In the genomic region with DNA sequence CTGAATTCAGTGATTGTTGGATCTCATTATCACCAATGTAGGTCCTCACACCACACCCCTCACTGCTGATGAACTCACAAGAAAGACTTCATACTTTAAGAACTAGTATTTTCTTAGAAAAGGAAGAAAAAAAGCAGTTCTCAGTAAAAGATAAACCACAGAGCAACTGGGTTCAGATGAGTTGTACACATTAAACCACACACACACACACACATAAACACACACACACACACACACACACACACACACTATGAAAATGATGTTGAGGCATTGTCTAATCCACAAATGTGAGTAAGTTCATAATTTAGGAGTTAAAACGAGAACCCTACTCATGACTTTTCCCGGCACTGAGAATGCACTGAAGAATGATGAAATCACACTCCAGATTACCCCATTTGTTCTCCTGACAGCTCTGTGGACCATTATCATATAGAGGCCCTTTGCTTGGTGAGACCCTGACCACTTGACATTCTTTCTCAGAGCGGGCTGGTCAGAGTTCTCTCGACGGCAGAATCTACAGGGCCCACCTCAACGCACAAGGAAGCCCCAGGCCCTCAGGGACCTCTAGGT, we compare ENCODE assay signal across 1 cellular context.
A peak's percentile ranks its signal among the peaks of the same experiment; 100 is the strongest.
TF ChIP-seq lines count a peak whose summit lies in the region.

No MANE protein-coding gene starts in this region.

TF ChIP-seq in HEK293, 187 proteins besides CTCF, POLR2A, EP300 and RAD21 (continued from another document):
- TF ChIP-seq, protein P1, sequence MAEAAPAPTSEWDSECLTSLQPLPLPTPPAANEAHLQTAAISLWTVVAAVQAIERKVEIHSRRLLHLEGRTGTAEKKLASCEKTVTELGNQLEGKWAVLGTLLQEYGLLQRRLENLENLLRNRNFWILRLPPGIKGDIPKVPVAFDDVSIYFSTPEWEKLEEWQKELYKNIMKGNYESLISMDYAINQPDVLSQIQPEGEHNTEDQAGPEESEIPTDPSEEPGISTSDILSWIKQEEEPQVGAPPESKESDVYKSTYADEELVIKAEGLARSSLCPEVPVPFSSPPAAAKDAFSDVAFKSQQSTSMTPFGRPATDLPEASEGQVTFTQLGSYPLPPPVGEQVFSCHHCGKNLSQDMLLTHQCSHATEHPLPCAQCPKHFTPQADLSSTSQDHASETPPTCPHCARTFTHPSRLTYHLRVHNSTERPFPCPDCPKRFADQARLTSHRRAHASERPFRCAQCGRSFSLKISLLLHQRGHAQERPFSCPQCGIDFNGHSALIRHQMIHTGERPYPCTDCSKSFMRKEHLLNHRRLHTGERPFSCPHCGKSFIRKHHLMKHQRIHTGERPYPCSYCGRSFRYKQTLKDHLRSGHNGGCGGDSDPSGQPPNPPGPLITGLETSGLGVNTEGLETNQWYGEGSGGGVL (tag by site-specific recombination; IDR thresholded peaks at IDR 0.05), result peak; percentile 73
- peak; percentile 94 for TF ChIP-seq ZNF776 (tag by site-specific recombination; IDR thresholded peaks at IDR 0.05; ENCODE audit: borderline replicate concordance)
- no peak for TF ChIP-seq RBAK (tag by site-specific recombination; IDR thresholded peaks at IDR 0.05)
- TF ChIP-seq, protein P2, sequence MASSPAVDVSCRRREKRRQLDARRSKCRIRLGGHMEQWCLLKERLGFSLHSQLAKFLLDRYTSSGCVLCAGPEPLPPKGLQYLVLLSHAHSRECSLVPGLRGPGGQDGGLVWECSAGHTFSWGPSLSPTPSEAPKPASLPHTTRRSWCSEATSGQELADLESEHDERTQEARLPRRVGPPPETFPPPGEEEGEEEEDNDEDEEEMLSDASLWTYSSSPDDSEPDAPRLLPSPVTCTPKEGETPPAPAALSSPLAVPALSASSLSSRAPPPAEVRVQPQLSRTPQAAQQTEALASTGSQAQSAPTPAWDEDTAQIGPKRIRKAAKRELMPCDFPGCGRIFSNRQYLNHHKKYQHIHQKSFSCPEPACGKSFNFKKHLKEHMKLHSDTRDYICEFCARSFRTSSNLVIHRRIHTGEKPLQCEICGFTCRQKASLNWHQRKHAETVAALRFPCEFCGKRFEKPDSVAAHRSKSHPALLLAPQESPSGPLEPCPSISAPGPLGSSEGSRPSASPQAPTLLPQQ (tag by site-specific recombination; IDR thresholded peaks at IDR 0.05), result peak; percentile 59; the same call in 1 of the 2 replicates
- no peak for TF ChIP-seq ZNF76 (tag by site-specific recombination; IDR thresholded peaks at IDR 0.05; ENCODE audit: borderline replicate concordance, low read depth)
- TF ChIP-seq, protein P3, sequence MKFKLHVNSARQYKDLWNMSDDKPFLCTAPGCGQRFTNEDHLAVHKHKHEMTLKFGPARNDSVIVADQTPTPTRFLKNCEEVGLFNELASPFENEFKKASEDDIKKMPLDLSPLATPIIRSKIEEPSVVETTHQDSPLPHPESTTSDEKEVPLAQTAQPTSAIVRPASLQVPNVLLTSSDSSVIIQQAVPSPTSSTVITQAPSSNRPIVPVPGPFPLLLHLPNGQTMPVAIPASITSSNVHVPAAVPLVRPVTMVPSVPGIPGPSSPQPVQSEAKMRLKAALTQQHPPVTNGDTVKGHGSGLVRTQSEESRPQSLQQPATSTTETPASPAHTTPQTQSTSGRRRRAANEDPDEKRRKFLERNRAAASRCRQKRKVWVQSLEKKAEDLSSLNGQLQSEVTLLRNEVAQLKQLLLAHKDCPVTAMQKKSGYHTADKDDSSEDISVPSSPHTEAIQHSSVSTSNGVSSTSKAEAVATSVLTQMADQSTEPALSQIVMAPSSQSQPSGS (tag by site-specific recombination; IDR thresholded peaks at IDR 0.05; ENCODE audit: low read depth), result peak; percentile 22; the same call in 1 of the 2 replicates
- TF ChIP-seq ZNF2 (tag by site-specific recombination; IDR thresholded peaks at IDR 0.05), result no peak
- TF ChIP-seq, protein P4, sequence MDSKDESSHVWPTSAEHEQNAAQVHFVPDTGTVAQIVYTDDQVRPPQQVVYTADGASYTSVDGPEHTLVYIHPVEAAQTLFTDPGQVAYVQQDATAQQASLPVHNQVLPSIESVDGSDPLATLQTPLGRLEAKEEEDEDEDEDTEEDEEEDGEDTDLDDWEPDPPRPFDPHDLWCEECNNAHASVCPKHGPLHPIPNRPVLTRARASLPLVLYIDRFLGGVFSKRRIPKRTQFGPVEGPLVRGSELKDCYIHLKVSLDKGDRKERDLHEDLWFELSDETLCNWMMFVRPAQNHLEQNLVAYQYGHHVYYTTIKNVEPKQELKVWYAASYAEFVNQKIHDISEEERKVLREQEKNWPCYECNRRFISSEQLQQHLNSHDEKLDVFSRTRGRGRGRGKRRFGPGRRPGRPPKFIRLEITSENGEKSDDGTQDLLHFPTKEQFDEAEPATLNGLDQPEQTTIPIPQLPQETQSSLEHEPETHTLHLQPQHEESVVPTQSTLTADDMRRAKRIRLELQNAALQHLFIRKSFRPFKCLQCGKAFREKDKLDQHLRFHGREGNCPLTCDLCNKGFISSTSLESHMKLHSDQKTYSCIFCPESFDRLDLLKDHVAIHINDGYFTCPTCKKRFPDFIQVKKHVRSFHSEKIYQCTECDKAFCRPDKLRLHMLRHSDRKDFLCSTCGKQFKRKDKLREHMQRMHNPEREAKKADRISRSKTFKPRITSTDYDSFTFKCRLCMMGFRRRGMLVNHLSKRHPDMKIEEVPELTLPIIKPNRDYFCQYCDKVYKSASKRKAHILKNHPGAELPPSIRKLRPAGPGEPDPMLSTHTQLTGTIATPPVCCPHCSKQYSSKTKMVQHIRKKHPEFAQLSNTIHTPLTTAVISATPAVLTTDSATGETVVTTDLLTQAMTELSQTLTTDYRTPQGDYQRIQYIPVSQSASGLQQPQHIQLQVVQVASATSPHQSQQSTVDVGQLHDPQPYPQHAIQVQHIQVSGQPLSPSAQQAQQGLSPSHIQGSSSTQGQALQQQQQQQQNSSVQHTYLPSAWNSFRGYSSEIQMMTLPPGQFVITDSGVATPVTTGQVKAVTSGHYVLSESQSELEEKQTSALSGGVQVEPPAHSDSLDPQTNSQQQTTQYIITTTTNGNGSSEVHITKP (tag by site-specific recombination; IDR thresholded peaks at IDR 0.05), result no peak
- TF ChIP-seq, protein P5, sequence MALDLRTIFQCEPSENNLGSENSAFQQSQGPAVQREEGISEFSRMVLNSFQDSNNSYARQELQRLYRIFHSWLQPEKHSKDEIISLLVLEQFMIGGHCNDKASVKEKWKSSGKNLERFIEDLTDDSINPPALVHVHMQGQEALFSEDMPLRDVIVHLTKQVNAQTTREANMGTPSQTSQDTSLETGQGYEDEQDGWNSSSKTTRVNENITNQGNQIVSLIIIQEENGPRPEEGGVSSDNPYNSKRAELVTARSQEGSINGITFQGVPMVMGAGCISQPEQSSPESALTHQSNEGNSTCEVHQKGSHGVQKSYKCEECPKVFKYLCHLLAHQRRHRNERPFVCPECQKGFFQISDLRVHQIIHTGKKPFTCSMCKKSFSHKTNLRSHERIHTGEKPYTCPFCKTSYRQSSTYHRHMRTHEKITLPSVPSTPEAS (tag by site-specific recombination; IDR thresholded peaks at IDR 0.05), result peak; percentile 92
- TF ChIP-seq, protein P6, sequence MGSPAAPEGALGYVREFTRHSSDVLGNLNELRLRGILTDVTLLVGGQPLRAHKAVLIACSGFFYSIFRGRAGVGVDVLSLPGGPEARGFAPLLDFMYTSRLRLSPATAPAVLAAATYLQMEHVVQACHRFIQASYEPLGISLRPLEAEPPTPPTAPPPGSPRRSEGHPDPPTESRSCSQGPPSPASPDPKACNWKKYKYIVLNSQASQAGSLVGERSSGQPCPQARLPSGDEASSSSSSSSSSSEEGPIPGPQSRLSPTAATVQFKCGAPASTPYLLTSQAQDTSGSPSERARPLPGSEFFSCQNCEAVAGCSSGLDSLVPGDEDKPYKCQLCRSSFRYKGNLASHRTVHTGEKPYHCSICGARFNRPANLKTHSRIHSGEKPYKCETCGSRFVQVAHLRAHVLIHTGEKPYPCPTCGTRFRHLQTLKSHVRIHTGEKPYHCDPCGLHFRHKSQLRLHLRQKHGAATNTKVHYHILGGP (tag by site-specific recombination; IDR thresholded peaks at IDR 0.05), result peak; percentile 49; the same call in 1 of the 2 replicates
- TF ChIP-seq SCRT1 (tag by site-specific recombination; IDR thresholded peaks at IDR 0.05; ENCODE audit: borderline replicate concordance), result no peak
- TF ChIP-seq ZNF785 (tag by site-specific recombination; IDR thresholded peaks at IDR 0.05), result peak; percentile 26; the same call in 1 of the 2 replicates
- TF ChIP-seq ZNF112 (tag by site-specific recombination; IDR thresholded peaks at IDR 0.05), result peak; percentile 63; the same call in 1 of the 2 replicates
- TF ChIP-seq KLF8 (tag by site-specific recombination; IDR thresholded peaks at IDR 0.05), result no peak
- TF ChIP-seq ZNF248 (tag by site-specific recombination; IDR thresholded peaks at IDR 0.05), result peak; percentile 60; the same call in 1 of the 2 replicates
TF ChIP-seq in HEK293: peak in this region for 11.
